Comparison of ENCODE assay signal across 12 cellular contexts in genomic region chr6:117534974-117535373, GRCh38.
"Had no signal": no experiment of that assay in that cellular context is flagged by ENCODE, and none has a peak within 500 bp of the region (broad histone marks: within the 10 kb centered on the region; RNA-seq: fewer than 3 reads in every experiment).

No MANE protein-coding gene starts in this region.

- H3K9me3 ChIP-seq: left lung, prostate gland, SK-N-SH, tibial artery, vagina had no signal

- H3K4me2 ChIP-seq: SK-N-SH had no signal

- H3K36me3 Mint-ChIP-seq: naive thymus-derived CD8-positive, alpha-beta T cell had no signal

- H3K9me2 ChIP-seq: SK-N-SH had no signal

- H3K4me1 ChIP-seq: left lung, prostate gland, tibial artery had no signal

- H3K4me3 ChIP-seq: left lung, prostate gland, tibial artery, vagina had no signal

- DNase-seq: activated CD4-positive, alpha-beta T cell treated with anti-CD3 and anti-CD28 coated beads for 4 hours; activated naive CD4-positive, alpha-beta T cell treated with anti-CD3 and anti-CD28 coated beads for 36 hours; left lung; naive thymus-derived CD8-positive, alpha-beta T cell; nucleus accumbens; SK-N-SH; tibial artery had no signal

- H3K4me1 Mint-ChIP-seq: central memory CD8-positive, alpha-beta T cell had no signal

- H3K4me3 Mint-ChIP-seq: activated naive CD4-positive, alpha-beta T cell treated with anti-CD3 and anti-CD28 coated beads for 36 hours; central memory CD8-positive, alpha-beta T cell; dendritic cell treated with granulocyte-macrophage colony-stimulating factor and Interleukin-4, amounts not matched to agents 40 ng/mL and 50 ng/mL, for 4 days; naive thymus-derived CD8-positive, alpha-beta T cell; T-helper 1 cell treated with Interleukin-12 subunit alpha and Interleukin-12 subunit beta and Interleukin-4 antibody, amounts not matched to agents 30 μg/mL and 1 μg/mL, for 36 hours had no signal

- H3K27ac Mint-ChIP-seq: activated naive CD4-positive, alpha-beta T cell treated with anti-CD3 and anti-CD28 coated beads for 36 hours; dendritic cell treated with granulocyte-macrophage colony-stimulating factor and Interleukin-4, amounts not matched to agents 40 ng/mL and 50 ng/mL, for 4 days; naive thymus-derived CD8-positive, alpha-beta T cell; T-helper 1 cell treated with Interleukin-12 subunit alpha and Interleukin-12 subunit beta and Interleukin-4 antibody, amounts not matched to agents 30 μg/mL and 1 μg/mL, for 36 hours had no signal

- H3K27me3 ChIP-seq: left lung, tibial artery, vagina had no signal

- H3K27ac ChIP-seq: left lung, prostate gland, tibial artery, vagina had no signal

- H3K9ac ChIP-seq: SK-N-SH had no signal

- H3K27me3 Mint-ChIP-seq: central memory CD8-positive, alpha-beta T cell; dendritic cell treated with granulocyte-macrophage colony-stimulating factor and Interleukin-4, amounts not matched to agents 40 ng/mL and 50 ng/mL, for 4 days had no signal

- H3K36me3 ChIP-seq: prostate gland, vagina had no signal

- ATAC-seq: left lung; naive thymus-derived CD8-positive, alpha-beta T cell had no signal

- H3K9me3 Mint-ChIP-seq: activated naive CD4-positive, alpha-beta T cell treated with anti-CD3 and anti-CD28 coated beads for 36 hours; central memory CD8-positive, alpha-beta T cell; dendritic cell treated with granulocyte-macrophage colony-stimulating factor and Interleukin-4, amounts not matched to agents 40 ng/mL and 50 ng/mL, for 4 days; naive thymus-derived CD8-positive, alpha-beta T cell; T-helper 1 cell treated with Interleukin-12 subunit alpha and Interleukin-12 subunit beta and Interleukin-4 antibody, amounts not matched to agents 30 μg/mL and 1 μg/mL, for 36 hours had no signal
